Comparison of ENCODE assay signal across 32 cellular contexts in genomic region chr12:109600481-109600880, GRCh38.
"Had no signal": no experiment of that assay in that cellular context is flagged by ENCODE, and none has a peak within 500 bp of the region (broad histone marks: within the 10 kb centered on the region; RNA-seq: fewer than 3 reads in every experiment).

No MANE protein-coding gene starts in this region.

- H3K9me3 ChIP-seq: gastrocnemius medialis, psoas muscle, uterus had no signal

- H3K36me3 Mint-ChIP-seq: activated CD8-positive, alpha-beta memory T cell treated with anti-CD3 and anti-CD28 coated beads, Interleukin-2, amount 10 ng/mL, durations not matched to agents 7 days and 5 days; activated naive CD4-positive, alpha-beta T cell treated with anti-CD3 and anti-CD28 coated beads, Interleukin-2, amount 50 U/mL, for 72 hours; mesothelial cell of epicardium; naive B cell; type B pancreatic cell; WTC11 had no signal

- H3K36me3 ChIP-seq: brain microvascular endothelial cell, gastrocnemius medialis, uterus had no signal

- H3K27ac ChIP-seq: brain microvascular endothelial cell, coronary artery, gastrocnemius medialis, hepatocyte, parathyroid adenoma, psoas muscle, uterus had no signal

- H3K9me3 Mint-ChIP-seq: activated CD4-positive, alpha-beta T cell treated with anti-CD3 and anti-CD28 coated beads, Interleukin-2, amount 10 ng/mL, durations not matched to agents 7 days and 5 days; activated naive CD4-positive, alpha-beta T cell treated with anti-CD3 and anti-CD28 coated beads, Interleukin-2, amount 50 U/mL, for 72 hours; activated T-helper 2 cell treated with anti-CD3 and anti-CD28 coated beads, Interferon-gamma antibody, Interleukin-2, Interleukin-4, amounts not matched to agents 10 μg/mL and 5 μg/mL and 100 μg/mL, durations not matched to agents 14 hours and 24 hours and 36 hours; mesothelial cell of epicardium; naive B cell; stimulated activated memory B cell treated with anti-CD40 and anti-IgM and Interleukin-4, amounts not matched to agents 10 μg/mL and 1 μg/mL and 100 μg/mL, for 72 hours; stimulated activated naive CD8-positive, alpha-beta T cell treated with anti-CD3 and anti-CD28 coated beads, Interleukin-15, amount 100 ng/mL, for 72 hours; type B pancreatic cell; WTC11 had no signal

- H3K4me3 ChIP-seq: coronary artery, dorsolateral prefrontal cortex, gastrocnemius medialis, hepatocyte, psoas muscle, smooth muscle cell, uterus had no signal

- ATAC-seq: activated CD8-positive, alpha-beta memory T cell treated with anti-CD3 and anti-CD28 coated beads, Interleukin-2, amount 10 ng/mL, durations not matched to agents 7 days and 5 days; activated CD8-positive, alpha-beta T cell treated with anti-CD3 and anti-CD28 coated beads, Interleukin-2, amount 10 ng/mL, durations not matched to agents 7 days and 5 days; activated naive CD4-positive, alpha-beta T cell treated with anti-CD3 and anti-CD28 coated beads, Interleukin-2, amount 50 U/mL, for 72 hours; gastrocnemius medialis; left cardiac atrium; psoas muscle; stimulated activated memory B cell treated with anti-CD40 and anti-IgM and Interleukin-4, amounts not matched to agents 10 μg/mL and 1 μg/mL and 100 μg/mL, for 72 hours; stimulated activated naive CD8-positive, alpha-beta T cell treated with anti-CD3 and anti-CD28 coated beads, Interleukin-15, amount 100 ng/mL, for 72 hours; WTC11 had no signal

- H3K27ac Mint-ChIP-seq: activated CD4-positive, alpha-beta T cell treated with anti-CD3 and anti-CD28 coated beads, Interleukin-2, amount 10 ng/mL, durations not matched to agents 7 days and 5 days; activated CD8-positive, alpha-beta memory T cell treated with anti-CD3 and anti-CD28 coated beads, Interleukin-2, amount 10 ng/mL, durations not matched to agents 7 days and 5 days; activated CD8-positive, alpha-beta T cell treated with anti-CD3 and anti-CD28 coated beads, Interleukin-2, amount 10 ng/mL, durations not matched to agents 7 days and 5 days; activated naive CD4-positive, alpha-beta T cell treated with anti-CD3 and anti-CD28 coated beads, Interleukin-2, amount 50 U/mL, for 72 hours; activated T-helper 2 cell treated with anti-CD3 and anti-CD28 coated beads, Interferon-gamma antibody, Interleukin-2, Interleukin-4, amounts not matched to agents 10 μg/mL and 5 μg/mL and 100 μg/mL, durations not matched to agents 14 hours and 24 hours and 36 hours; mesothelial cell of epicardium; stimulated activated memory B cell treated with anti-CD40 and anti-IgM and Interleukin-4, amounts not matched to agents 10 μg/mL and 1 μg/mL and 100 μg/mL, for 72 hours; stimulated activated naive CD8-positive, alpha-beta T cell treated with anti-CD3 and anti-CD28 coated beads, Interleukin-15, amount 100 ng/mL, for 72 hours; WTC11 had no signal

- DNase-seq: activated CD4-positive, alpha-beta T cell treated with anti-CD3 and anti-CD28 coated beads for 1 hour; activated CD4-positive, alpha-beta T cell treated with anti-CD3 and anti-CD28 coated beads, Interleukin-2, amount 10 ng/mL, durations not matched to agents 7 days and 5 days; activated CD8-positive, alpha-beta memory T cell treated with anti-CD3 and anti-CD28 coated beads, Interleukin-2, amount 10 ng/mL, durations not matched to agents 7 days and 5 days; activated CD8-positive, alpha-beta T cell treated with anti-CD3 and anti-CD28 coated beads, Interleukin-2, amount 10 ng/mL, durations not matched to agents 7 days and 5 days; activated naive CD4-positive, alpha-beta T cell; activated T-cell treated with anti-CD3 and anti-CD28 coated beads, Interleukin-2, amount 50 U/mL, for 48 hours; aorta; brain microvascular endothelial cell; dorsolateral prefrontal cortex; effector memory CD4-positive, alpha-beta T cell; erythroblast; gastrocnemius medialis; left cardiac atrium; mammary epithelial cell; naive B cell; nucleus accumbens; psoas muscle; stimulated activated CD4-positive, alpha-beta T cell treated with anti-CD3 and anti-CD28 coated beads, Interleukin-1b, Interleukin-23, amount 100 ng/mL, for 48 hours; stimulated activated CD4-positive, alpha-beta T cell treated with anti-CD3 and anti-CD28 coated beads, Interleukin-4, amount 100 ng/mL, for 4 hours; stimulated activated CD8-positive, alpha-beta memory T cell treated with anti-CD3 and anti-CD28 coated beads, Interleukin-4, amount 100 ng/mL, for 48 hours; stimulated activated naive CD8-positive, alpha-beta T cell treated with anti-CD3 and anti-CD28 coated beads, Interleukin-15, amount 100 ng/mL, for 72 hours; uterus had no signal

- H3K4me3 Mint-ChIP-seq: activated CD4-positive, alpha-beta T cell treated with anti-CD3 and anti-CD28 coated beads, Interleukin-2, amount 10 ng/mL, durations not matched to agents 7 days and 5 days; activated CD8-positive, alpha-beta memory T cell treated with anti-CD3 and anti-CD28 coated beads, Interleukin-2, amount 10 ng/mL, durations not matched to agents 7 days and 5 days; activated CD8-positive, alpha-beta T cell treated with anti-CD3 and anti-CD28 coated beads, Interleukin-2, amount 10 ng/mL, durations not matched to agents 7 days and 5 days; mesothelial cell of epicardium; naive B cell; stimulated activated memory B cell treated with anti-CD40 and anti-IgM and Interleukin-4, amounts not matched to agents 10 μg/mL and 1 μg/mL and 100 μg/mL, for 72 hours; stimulated activated naive CD8-positive, alpha-beta T cell treated with anti-CD3 and anti-CD28 coated beads, Interleukin-15, amount 100 ng/mL, for 72 hours; type B pancreatic cell; WTC11 had no signal

- H3K27me3 Mint-ChIP-seq: activated CD4-positive, alpha-beta T cell treated with anti-CD3 and anti-CD28 coated beads, Interleukin-2, amount 10 ng/mL, durations not matched to agents 7 days and 5 days; stimulated activated memory B cell treated with anti-CD40 and anti-IgM and Interleukin-4, amounts not matched to agents 10 μg/mL and 1 μg/mL and 100 μg/mL, for 72 hours had no signal

- H3K27me3 ChIP-seq: brain microvascular endothelial cell, dorsolateral prefrontal cortex, gastrocnemius medialis, hepatocyte, uterus had no signal
